18 cellular contexts compared by ENCODE assay signal in the genomic region with DNA sequence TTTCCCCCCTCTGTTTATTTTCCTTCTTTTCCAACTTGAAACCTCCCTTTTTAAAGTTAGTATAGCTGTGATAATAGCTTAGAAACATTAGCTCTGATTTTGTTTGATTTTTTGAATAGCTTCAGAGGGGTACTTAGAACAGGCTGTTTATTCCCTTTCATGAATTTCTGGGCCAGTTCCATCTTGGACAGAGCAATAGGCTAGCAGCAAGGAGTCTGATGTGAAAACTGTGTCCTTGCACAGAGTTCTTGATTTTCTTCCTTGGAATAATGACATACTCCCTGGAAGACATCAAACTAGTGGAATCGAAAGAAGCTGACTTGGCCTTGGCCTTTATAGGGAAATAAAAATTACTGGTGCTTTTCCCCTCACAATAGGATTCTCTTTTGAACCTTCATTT. TPM values are rescaled to one million over a fixed set of nuclear protein-coding genes. Genes with fewer than 3 reads are reported as not detected.
"Had no signal": no experiment of that assay in that cellular context is flagged by ENCODE, and none has a peak within 500 bp of the region (broad histone marks: within the 10 kb centered on the region; RNA-seq: fewer than 3 reads in every experiment).

No MANE protein-coding gene starts in this region.

- H3K36me3 ChIP-seq: esophagus muscularis mucosa, right atrium auricular region, suprapubic skin, upper lobe of left lung had no signal

- H3K27ac ChIP-seq: esophagus muscularis mucosa, hepatocyte, right atrium auricular region, suprapubic skin, upper lobe of left lung had no signal

- H3K4me3 ChIP-seq: esophagus muscularis mucosa, hepatocyte, lung, right atrium auricular region, suprapubic skin, upper lobe of left lung had no signal

- H3K4me2 ChIP-seq: hepatocyte had no signal

- H2AFZ ChIP-seq: hepatocyte had no signal

- H3K4me1 ChIP-seq: esophagus muscularis mucosa, right atrium auricular region, suprapubic skin, upper lobe of left lung had no signal

- H3K79me2 ChIP-seq: hepatocyte had no signal

- DNase-seq: activated CD4-positive, alpha-beta memory T cell treated with anti-CD3 and anti-CD28 coated beads for 36 hours; activated CD4-positive, alpha-beta T cell treated with anti-CD3 and anti-CD28 coated beads for 4 hours; activated CD8-positive, alpha-beta memory T cell treated with anti-CD3 and anti-CD28 coated beads, Interleukin-2, amount 10 ng/mL, durations not matched to agents 7 days and 5 days; activated naive CD4-positive, alpha-beta T cell treated with Interleukin-2 at 50 U/mL for 16 hours; activated naive CD8-positive, alpha-beta T cell treated with anti-CD3 and anti-CD28 coated beads, Interleukin-2, amount 10 ng/mL, durations not matched to agents 7 days and 5 days; effector memory CD4-positive, alpha-beta T cell; left colon; occipital lobe; stimulated activated CD4-positive, alpha-beta T cell treated with anti-CD3 and anti-CD28 coated beads, Interleukin-2, amount 100 ng/mL, for 24 hours; stimulated activated naive CD8-positive, alpha-beta T cell treated with anti-CD3 and anti-CD28 coated beads, Interleukin-15, Interleukin-2, amounts not matched to agents 100 U/mL and 50 U/mL, for 24 hours; upper lobe of left lung had no signal

- H3K9me3 ChIP-seq: esophagus muscularis mucosa, right atrium auricular region, suprapubic skin, upper lobe of left lung had no signal

- H3K27me3 ChIP-seq: esophagus muscularis mucosa, hepatocyte, right atrium auricular region, suprapubic skin, upper lobe of left lung had no signal

- ATAC-seq: activated CD8-positive, alpha-beta memory T cell treated with anti-CD3 and anti-CD28 coated beads, Interleukin-2, amount 10 ng/mL, durations not matched to agents 7 days and 5 days; left colon; stimulated activated naive CD8-positive, alpha-beta T cell treated with anti-CD3 and anti-CD28 coated beads, Interleukin-15, Interleukin-2, amounts not matched to agents 100 U/mL and 50 U/mL, for 24 hours; WTC11 had no signal

RNA-seq across cellular contexts. Expression of a gene that starts 32.9 kb away (rescaled TPM):
- total RNA-seq: activated naive CD8-positive, alpha-beta T cell treated with anti-CD3 and anti-CD28 coated beads, Interleukin-2, amount 10 ng/mL, durations not matched to agents 7 days and 5 days; myocyte had no signal
